Comparison of ENCODE assay signal across 20 cellular contexts in the genomic region with DNA sequence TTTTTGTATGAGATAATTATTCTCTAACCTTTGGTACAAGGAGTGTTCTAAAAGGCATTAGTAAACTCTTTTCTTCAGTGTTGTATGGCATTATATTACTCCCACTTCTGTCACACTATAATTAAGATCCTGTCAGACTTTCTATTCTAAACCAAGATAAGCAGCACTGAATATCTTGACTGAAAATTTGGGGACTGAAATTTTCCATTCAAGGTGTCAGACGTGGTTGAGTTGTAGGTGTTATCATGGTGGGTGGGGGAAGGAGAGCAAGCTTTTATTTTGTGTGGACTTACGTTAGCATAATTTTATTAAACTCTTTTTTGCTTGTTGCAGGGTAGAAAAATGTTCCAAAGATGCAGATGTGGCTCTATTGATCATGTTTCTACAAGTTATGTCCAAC.
"Had no signal": no experiment of that assay in that cellular context is flagged by ENCODE, and none has a peak within 500 bp of the region (broad histone marks: within the 10 kb centered on the region; RNA-seq: fewer than 3 reads in every experiment).

No MANE protein-coding gene starts in this region.

- FAIRE-seq: endometrium, keratinocyte had no signal

- DNase-seq: colonic mucosa; cortex of kidney; effector CD8-positive, alpha-beta T cell; effector memory CD8-positive, alpha-beta T cell; endodermal cell; erythroblast; esophagus squamous epithelium; foreskin fibroblast; foreskin melanocyte; gastrocnemius medialis; heart left ventricle; immature natural killer cell; left cardiac atrium; left lung; left ventricle myocardium superior; lower lobe of right lung; mesenchymal stem cell; midbrain had no signal
